In the genomic region with DNA sequence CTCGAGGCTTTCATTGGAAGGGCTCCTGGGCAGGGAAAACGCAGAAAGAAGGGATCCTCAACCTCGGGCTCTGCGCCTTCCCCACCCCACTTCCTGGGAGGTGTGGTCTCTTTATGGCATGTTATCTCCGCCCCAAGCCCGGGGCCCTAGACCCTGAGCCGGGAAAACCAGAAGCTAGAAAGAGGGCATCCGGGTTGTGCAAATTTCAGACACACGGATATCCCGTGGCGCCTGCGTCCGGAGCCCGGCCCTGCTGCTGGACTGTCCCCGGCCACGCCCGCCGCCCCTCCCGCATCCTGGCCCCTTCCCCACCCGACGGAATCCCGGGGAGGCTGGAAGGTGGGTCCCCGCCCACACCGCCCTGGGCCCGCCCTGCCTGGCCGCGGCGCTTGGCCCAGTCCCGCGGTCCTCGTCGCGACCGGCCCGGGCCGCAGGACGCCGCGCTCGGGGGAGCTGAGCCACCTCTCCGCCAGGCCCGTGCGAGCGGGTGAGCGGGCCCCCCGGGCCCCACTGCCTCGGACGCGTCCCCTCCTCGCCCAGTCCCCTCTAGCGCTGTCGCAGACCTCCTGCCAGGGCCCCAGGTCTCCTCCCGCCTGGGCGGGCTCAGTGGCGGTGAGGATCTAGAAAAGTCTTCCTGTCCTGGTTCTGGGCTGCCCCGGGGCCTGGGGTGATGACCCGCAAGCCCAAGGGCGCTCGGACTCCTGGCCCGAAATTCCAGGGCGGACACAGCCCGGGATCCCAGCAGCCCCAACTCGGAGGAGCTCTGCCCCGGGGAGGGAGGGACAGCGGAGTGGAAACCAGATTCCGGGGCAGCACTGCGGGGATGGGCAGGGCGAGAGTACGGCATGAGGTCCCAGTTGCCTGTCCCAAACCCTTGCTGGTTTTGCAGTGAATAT, we compare ENCODE assay signal across 8 cellular contexts. TPM values are rescaled to one million over a fixed set of nuclear protein-coding genes. Genes with fewer than 3 reads are reported as not detected.
DNase-seq lines count a peak whose midpoint lies in the region; ATAC-seq and TF ChIP-seq lines count a peak whose summit lies in the region.

SLC16A5 (plus strand) TSS at position 397 of the 896 bp plus-strand sequence. CDS start 5,683 bp downstream, outside the sequence.

- POLR2A ChIA-PET in HEK293 (lab: Yijun Ruan, JAX) = interaction anchor here (0.6 to 1.2 kb wide), 4 partner anchors 12 to 30 kb away, joined by 3 to 5 read pairs (median 3); no protein-coding TSS in a partner anchor
- POLR2A ChIA-PET in RWPE1 (lab: Yijun Ruan, JAX; ENCODE audit: low non-redundant PET) = interaction anchor here (0.5 to 1.3 kb wide), 6 partner anchors 10 to 629 kb away, joined by 3 to 5 read pairs (median 4); no protein-coding TSS in a partner anchor

- peaks cover 65% of the 10 kb centered on the region for H3K4me1 Mint-ChIP-seq in Calu3 (ENCODE audit: low read depth, unreplicated experiment)

- in situ Hi-C loops in astrocyte of the cerebellum (cut with HindIII; ENCODE audit: low sequenced_read_pairs) = no loop called here

- H3K27ac ChIP-seq in HEK293 (ENCODE audit: extremely low read depth, low read depth, low read length) = no peak within 1 kb of the TSS; the same call in 1 of the 2 replicates
- H3K27ac ChIP-seq in RWPE1 = peak within 1 kb of the TSS; percentile 98

- ATAC-seq in left ventricle myocardium superior = peak; percentile 93

- H3K27ac Mint-ChIP-seq in Calu3 (ENCODE audit: unreplicated experiment) = peak within 1 kb of the TSS; percentile 90

- no peak for TF ChIP-seq CTCF in Calu3 (IDR thresholded peaks at IDR 0.05; ENCODE audit: unreplicated experiment)
- no peak for TF ChIP-seq CTCF in HEK293 (tag by site-specific recombination; IDR thresholded peaks at IDR 0.05)
- no peak for TF ChIP-seq CTCF in RWPE1 (conservative IDR thresholded peaks at IDR 0.05; ENCODE audit: low read depth)
- TF ChIP-seq CTCF in astrocyte of the cerebellum (IDR thresholded peaks at IDR 0.05; ENCODE audit: low read depth, low read length, missing control alignments) = no peak

- H3K4me1 ChIP-seq in HEK293 (ENCODE audit: control insufficient read depth, insufficient read depth, low read length) = 0 out of 2 replicates have a peak, but pooled peaks cover 2% of the 10 kb centered on the region

- H3K9me3 ChIP-seq in HEK293 (ENCODE audit: control insufficient read depth, insufficient read depth, low read depth, low read length) = no peaks in the 10 kb centered on the region

- CTCF ChIA-PET in Calu3 (lab: Charles Lee) (interaction anchor here (0.6 to 2.5 kb wide), 7 partner anchors 8 to 225 kb away, joined by 3 to 17 read pairs (median 3); no protein-coding TSS in a partner anchor), HEK293 (lab: Yijun Ruan, JAX) (interaction anchor here (0.6 to 2.1 kb wide), 3 partner anchors 13 to 126 kb away, joined by 3 to 7 read pairs (median 5); no protein-coding TSS in a partner anchor), RWPE1 (lab: Yijun Ruan, JAX) (interaction anchor here (0.5 to 2.0 kb wide), 5 partner anchors 9 to 165 kb away, joined by 3 to 10 read pairs (median 4); partner anchors contain the start of gene USH1G)

- peak within 1 kb of the TSS; percentile 78 for H3K4me3 Mint-ChIP-seq in Calu3 (ENCODE audit: low read depth, unreplicated experiment)

- DNase-seq in Calu3 (peak; percentile 98), RWPE1 (ENCODE audit: low spot score) (peak; percentile 96), astrocyte of the cerebellum (ENCODE audit: low read depth) (no peak), left ventricle myocardium superior (peak; percentile 93), renal cortical epithelial cell (ENCODE audit: low read depth) (peak; percentile 86), KG1 (lab: John Stamatoyannopoulos, UW) (no peak), NCI-H1417 (lab: John Stamatoyannopoulos, UW) (no peak)

- H3K9me3 Mint-ChIP-seq in Calu3 (ENCODE audit: low read depth, unreplicated experiment) = no peaks in the 10 kb centered on the region

- no TSS peak for BruUV-seq in Calu3 (replicated peaks; lab: Mats Ljungman, UMichigan)

- H3K36me3 Mint-ChIP-seq in Calu3 (ENCODE audit: insufficient read depth, unreplicated experiment) = peaks cover 72% of the 10 kb centered on the region

- peak within 1 kb of the TSS; percentile 6 for H3K4me3 ChIP-seq in HEK293 (ENCODE audit: low read depth, low read length)
- H3K4me3 ChIP-seq in astrocyte of the cerebellum (ENCODE audit: low read depth, low read length) = peak within 1 kb of the TSS; percentile 46

- no peaks in the 10 kb centered on the region for H3K27me3 Mint-ChIP-seq in Calu3 (ENCODE audit: unreplicated experiment)

- H3K36me3 ChIP-seq in HEK293 (ENCODE audit: control insufficient read depth in 2 of 2, insufficient read depth in 1 of 2, low read length in 2 of 2) = no peaks in the 10 kb centered on the region

- intact Hi-C loops in Calu3 (cut with micrococcal nuclease; ENCODE audit: unreplicated experiment) (no loop called here), left ventricle myocardium superior (cut with micrococcal nuclease) (no loop called here)

TF ChIP-seq in HEK293, 187 proteins besides CTCF, POLR2A, EP300 and RAD21 (continues in another document):
- TF ChIP-seq GLIS2 (tag by site-specific recombination; IDR thresholded peaks at IDR 0.05) (no peak), KLF9 (tag by site-specific recombination; IDR thresholded peaks at IDR 0.05; ENCODE audit: low read depth) (0 out of 2 replicates have a peak, but pooled peaks have one; percentile 28), ZNF184 (tag by site-specific recombination; IDR thresholded peaks at IDR 0.05) (no peak), PATZ1 (tag by site-specific recombination; IDR thresholded peaks at IDR 0.05) (peak; percentile 28; the same call in 1 of the 2 replicates), GLIS1 (tag by site-specific recombination; IDR thresholded peaks at IDR 0.05) (peak; percentile 31; the same call in 1 of the 2 replicates), ZNF639 (tag by site-specific recombination; IDR thresholded peaks at IDR 0.05) (no peak), BCL11A (tag by site-specific recombination; IDR thresholded peaks at IDR 0.05; ENCODE audit: low read depth) (no peak), HOXD13 (CRISPR knock-in tag; IDR thresholded peaks at IDR 0.05; ENCODE audit: borderline replicate concordance) (no peak), KLF8 (tag by site-specific recombination; IDR thresholded peaks at IDR 0.05) (0 out of 2 replicates have a peak, but pooled peaks have one; percentile 13), ZBTB20 (tag by site-specific recombination; IDR thresholded peaks at IDR 0.05) (peak; percentile 79), ZNF423 (tag by site-specific recombination; IDR thresholded peaks at IDR 0.05) (no peak), ZXDB (tag by site-specific recombination; IDR thresholded peaks at IDR 0.05) (no peak)
- TF ChIP-seq, protein P1, sequence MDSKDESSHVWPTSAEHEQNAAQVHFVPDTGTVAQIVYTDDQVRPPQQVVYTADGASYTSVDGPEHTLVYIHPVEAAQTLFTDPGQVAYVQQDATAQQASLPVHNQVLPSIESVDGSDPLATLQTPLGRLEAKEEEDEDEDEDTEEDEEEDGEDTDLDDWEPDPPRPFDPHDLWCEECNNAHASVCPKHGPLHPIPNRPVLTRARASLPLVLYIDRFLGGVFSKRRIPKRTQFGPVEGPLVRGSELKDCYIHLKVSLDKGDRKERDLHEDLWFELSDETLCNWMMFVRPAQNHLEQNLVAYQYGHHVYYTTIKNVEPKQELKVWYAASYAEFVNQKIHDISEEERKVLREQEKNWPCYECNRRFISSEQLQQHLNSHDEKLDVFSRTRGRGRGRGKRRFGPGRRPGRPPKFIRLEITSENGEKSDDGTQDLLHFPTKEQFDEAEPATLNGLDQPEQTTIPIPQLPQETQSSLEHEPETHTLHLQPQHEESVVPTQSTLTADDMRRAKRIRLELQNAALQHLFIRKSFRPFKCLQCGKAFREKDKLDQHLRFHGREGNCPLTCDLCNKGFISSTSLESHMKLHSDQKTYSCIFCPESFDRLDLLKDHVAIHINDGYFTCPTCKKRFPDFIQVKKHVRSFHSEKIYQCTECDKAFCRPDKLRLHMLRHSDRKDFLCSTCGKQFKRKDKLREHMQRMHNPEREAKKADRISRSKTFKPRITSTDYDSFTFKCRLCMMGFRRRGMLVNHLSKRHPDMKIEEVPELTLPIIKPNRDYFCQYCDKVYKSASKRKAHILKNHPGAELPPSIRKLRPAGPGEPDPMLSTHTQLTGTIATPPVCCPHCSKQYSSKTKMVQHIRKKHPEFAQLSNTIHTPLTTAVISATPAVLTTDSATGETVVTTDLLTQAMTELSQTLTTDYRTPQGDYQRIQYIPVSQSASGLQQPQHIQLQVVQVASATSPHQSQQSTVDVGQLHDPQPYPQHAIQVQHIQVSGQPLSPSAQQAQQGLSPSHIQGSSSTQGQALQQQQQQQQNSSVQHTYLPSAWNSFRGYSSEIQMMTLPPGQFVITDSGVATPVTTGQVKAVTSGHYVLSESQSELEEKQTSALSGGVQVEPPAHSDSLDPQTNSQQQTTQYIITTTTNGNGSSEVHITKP (tag by site-specific recombination; IDR thresholded peaks at IDR 0.05) = peak; percentile 31; the same call in 1 of the 2 replicates

RNA-seq across cellular contexts. Expression of gene SLC16A5, which starts in this region (rescaled TPM):
- total RNA-seq in Calu3 (2022) = 124 and 187 TPM in 2 replicates
- total RNA-seq in left ventricle myocardium superior = 7.2 TPM
- 35.6 and 165 TPM in 2 replicates for total RNA-seq in renal cortical epithelial cell

Comparison
In these comparisons a context has a peak if more than half of its experiments do, and no peak if none do; other contexts are left out.
1. DNase-seq: peak in Calu3 (single experiment), RWPE1 (single experiment), left ventricle myocardium superior (single experiment) and renal cortical epithelial cell (single experiment); none in astrocyte of the cerebellum (single experiment), KG1 (single experiment) and NCI-H1417 (0 of 3).